14 cellular contexts compared by ENCODE assay signal in genomic region chr17:7555320-7555948, GRCh38. TPM values are rescaled to one million over a fixed set of nuclear protein-coding genes. Genes with fewer than 3 reads are reported as not detected.
DNase-seq lines count a peak whose midpoint lies in the region; ATAC-seq and TF ChIP-seq lines count a peak whose summit lies in the region.
"Had no signal": no experiment of that assay in that cellular context is flagged by ENCODE, and none has a peak within 500 bp of the region (broad histone marks: within the 10 kb centered on the region; RNA-seq: fewer than 3 reads in every experiment).

No MANE protein-coding gene starts in this region.

- peak overlapping the region in 2 of 4 donors; percentile 72 to 73 for H3K4me3 Mint-ChIP-seq in CD4-positive, CD25-positive, alpha-beta regulatory T cell
- H3K4me3 Mint-ChIP-seq in naive thymus-derived CD8-positive, alpha-beta T cell: peak overlapping the region in 3 of 10 donors; percentile 24 to 81 (median 28)
- H3K4me3 Mint-ChIP-seq: activated naive CD4-positive, alpha-beta T cell treated with anti-CD3 and anti-CD28 coated beads for 36 hours had no signal

- in situ Hi-C loops in brain microvascular endothelial cell (cut with HindIII; ENCODE audit: low pct_ligation_motif_present, low sequenced_read_pairs): no loop called here

- H3K9me3 ChIP-seq in CD4-positive, CD25-positive, alpha-beta regulatory T cell (ENCODE audit: control insufficient read depth in 2 of 2, low read length in 2 of 2): no peaks in the 10 kb centered on the region
- H3K9me3 ChIP-seq: Caco-2, esophagus squamous epithelium had no signal

- no peaks in the 10 kb centered on the region for H3K27me3 Mint-ChIP-seq in CD4-positive, CD25-positive, alpha-beta regulatory T cell
- H3K27me3 Mint-ChIP-seq in naive thymus-derived CD8-positive, alpha-beta T cell: no peaks in the 10 kb centered on the region

- H3K36me3 Mint-ChIP-seq in CD4-positive, CD25-positive, alpha-beta regulatory T cell: peaks cover 17% of the 10 kb centered on the region
- peaks cover 0 to 13% (median 0%) of the 10 kb centered on the region in 3 donors for H3K36me3 Mint-ChIP-seq in naive thymus-derived CD8-positive, alpha-beta T cell

- H3K4me1 ChIP-seq in CD4-positive, CD25-positive, alpha-beta regulatory T cell (ENCODE audit: control insufficient read depth, insufficient read depth, low read length, poor library complexity, severe bottlenecking): peaks cover 42% of the 10 kb centered on the region

- H3K4me1 Mint-ChIP-seq in CD4-positive, CD25-positive, alpha-beta regulatory T cell: peaks cover 7 to 71% (median 46%) of the 10 kb centered on the region in 4 donors
- peaks cover 43 to 81% (median 78%) of the 10 kb centered on the region in 4 donors for H3K4me1 Mint-ChIP-seq in naive thymus-derived CD8-positive, alpha-beta T cell

- peak overlapping the region; percentile 84 to 97 (median 92) for H3K27ac Mint-ChIP-seq in CD4-positive, CD25-positive, alpha-beta regulatory T cell
- peak overlapping the region; percentile 70 to 93 (median 88) for H3K27ac Mint-ChIP-seq in naive thymus-derived CD8-positive, alpha-beta T cell
- H3K27ac Mint-ChIP-seq: activated naive CD4-positive, alpha-beta T cell treated with anti-CD3 and anti-CD28 coated beads for 36 hours had no signal

- no peak overlapping the region for H3K4me3 ChIP-seq in CD4-positive, CD25-positive, alpha-beta regulatory T cell (ENCODE audit: low read depth, low read length)
- no peak overlapping the region for H3K4me3 ChIP-seq in H7 (ENCODE audit: insufficient read depth, low read depth, low read length)
- no peak overlapping the region for H3K4me3 ChIP-seq in brain microvascular endothelial cell (ENCODE audit: low read depth, low read length)
- H3K4me3 ChIP-seq: esophagus squamous epithelium had no signal

- H3K27me3 ChIP-seq in CD4-positive, CD25-positive, alpha-beta regulatory T cell (ENCODE audit: control insufficient read depth, insufficient read depth, low read length): no peaks in the 10 kb centered on the region
- no peaks in the 10 kb centered on the region for H3K27me3 ChIP-seq in H7 (ENCODE audit: control insufficient read depth, insufficient read depth, low read length)
- H3K27me3 ChIP-seq in brain microvascular endothelial cell (replicated peaks): no peaks in the 10 kb centered on the region
- H3K27me3 ChIP-seq: esophagus squamous epithelium had no signal

- POLR2A ChIA-PET in naive thymus-derived CD8-positive, alpha-beta T cell (lab: Charles Lee): no interaction called here

- peak; percentile 25 for TF ChIP-seq CTCF in brain microvascular endothelial cell (IDR thresholded peaks at IDR 0.05; ENCODE audit: low read depth, low read length, missing control alignments)

- ATAC-seq in CD4-positive, CD25-positive, alpha-beta regulatory T cell (ENCODE audit: low read depth in 2 of 2): no peak
- no peak for ATAC-seq in naive thymus-derived CD8-positive, alpha-beta T cell
- no peak for ATAC-seq in GM19395 (IDR thresholded peaks at IDR 0.05; ENCODE audit: unreplicated experiment)
- ATAC-seq: right cardiac atrium had no signal

- H3K9me3 Mint-ChIP-seq in CD4-positive, CD25-positive, alpha-beta regulatory T cell: no peaks in the 10 kb centered on the region
- no peaks in the 10 kb centered on the region for H3K9me3 Mint-ChIP-seq in naive thymus-derived CD8-positive, alpha-beta T cell
- H3K9me3 Mint-ChIP-seq: activated naive CD4-positive, alpha-beta T cell treated with anti-CD3 and anti-CD28 coated beads for 36 hours had no signal

- no peak for DNase-seq in CD4-positive, CD25-positive, alpha-beta regulatory T cell
- DNase-seq in H7: peak; percentile 72
- no peak for DNase-seq in brain microvascular endothelial cell
- no peak for DNase-seq in naive thymus-derived CD8-positive, alpha-beta T cell
- DNase-seq in NCI-H526 (lab: John Stamatoyannopoulos, UW): no peak
- DNase-seq in superior temporal gyrus (ENCODE audit: extremely low spot score): no peak
- DNase-seq: activated CD4-positive, alpha-beta T cell treated with anti-CD3 and anti-CD28 coated beads for 48 hours; activated naive CD4-positive, alpha-beta T cell treated with anti-CD3 and anti-CD28 coated beads for 36 hours; Caco-2; esophagus squamous epithelium; NCI-H2081; right cardiac atrium; SW 1271 had no signal

- peaks cover 2% of the 10 kb centered on the region for H3K36me3 ChIP-seq in CD4-positive, CD25-positive, alpha-beta regulatory T cell (ENCODE audit: control insufficient read depth, insufficient read depth, low read length)
- H3K36me3 ChIP-seq in H7 (replicated peaks; ENCODE audit: control insufficient read depth, insufficient read depth, low read length) (no peaks in the 10 kb centered on the region), brain microvascular endothelial cell (replicated peaks) (no peaks in the 10 kb centered on the region)

- H3K27ac ChIP-seq in CD4-positive, CD25-positive, alpha-beta regulatory T cell (ENCODE audit: insufficient read depth, low read length, poor library complexity, severe bottlenecking): no peak overlapping the region
- no peak overlapping the region for H3K27ac ChIP-seq in brain microvascular endothelial cell
- H3K27ac ChIP-seq: esophagus squamous epithelium had no signal

RNA-seq across cellular contexts. Expression of gene TNFSF13, which starts 3.1 kb away (rescaled TPM):
- total RNA-seq in CD4-positive, CD25-positive, alpha-beta regulatory T cell: 1.6 TPM
- polyA plus RNA-seq in CD4-positive, CD25-positive, alpha-beta regulatory T cell: under 1 TPM in 3 of 4 donors, not detected in 1; 0.41 to 0.52 (median 0.44) TPM
- 0.94 and 1.7 TPM in 2 replicates for total RNA-seq in H7 (2014; rRNA removed; shearing (Covaris generic))
- 1 to 10 TPM; 2.9 to 3.0 TPM for total RNA-seq in naive thymus-derived CD8-positive, alpha-beta T cell
- polyA plus RNA-seq in naive thymus-derived CD8-positive, alpha-beta T cell: 1 to 10 TPM; 1.2 to 3.7 (median 2.1) TPM

RNA-seq across cellular contexts. Expression of gene SENP3, which starts 6.3 kb away (rescaled TPM):
- total RNA-seq in CD4-positive, CD25-positive, alpha-beta regulatory T cell: 30.7 TPM
- polyA plus RNA-seq in CD4-positive, CD25-positive, alpha-beta regulatory T cell: 10 to 100 TPM; 10.1 to 16.1 (median 11.8) TPM
- 137 and 203 TPM in 2 replicates for total RNA-seq in H7 (2014; rRNA removed; shearing (Covaris generic))
- total RNA-seq in naive thymus-derived CD8-positive, alpha-beta T cell: 10 to 100 TPM; 48.0 to 56.8 TPM
- polyA plus RNA-seq in naive thymus-derived CD8-positive, alpha-beta T cell: 10 to 100 TPM; 13.8 to 14.1 (median 14.0) TPM

RNA-seq across cellular contexts. Expression of gene TNFSF12, which starts 6.6 kb away (rescaled TPM):
- total RNA-seq in CD4-positive, CD25-positive, alpha-beta regulatory T cell: 46.9 TPM
- polyA plus RNA-seq in CD4-positive, CD25-positive, alpha-beta regulatory T cell: 10 to 100 TPM; 35.5 to 49.6 (median 41.9) TPM
- total RNA-seq in H7 (2014; rRNA removed; shearing (Covaris generic)): 6.2 and 9.6 TPM in 2 replicates
- 10 to 100 TPM; 25.7 to 26.6 TPM for total RNA-seq in naive thymus-derived CD8-positive, alpha-beta T cell
- 10 to 100 TPM; 19.3 to 28.6 (median 25.8) TPM for polyA plus RNA-seq in naive thymus-derived CD8-positive, alpha-beta T cell
- total RNA-seq: Caco-2 had no signal

RNA-seq across cellular contexts. Expression of gene CD68, which starts 24.0 kb away (rescaled TPM):
- 0.25 TPM for total RNA-seq in CD4-positive, CD25-positive, alpha-beta regulatory T cell
- polyA plus RNA-seq in CD4-positive, CD25-positive, alpha-beta regulatory T cell: 1 to 10 TPM in 1 of 4 donors, under 1 TPM in 2, not detected in 1; 0.65 to 1.2 (median 0.89) TPM
- total RNA-seq in H7 (2014; rRNA removed; shearing (Covaris generic)): 0.22 and 0.55 TPM in 2 replicates
- 1 to 10 TPM; 4.4 to 4.6 TPM for total RNA-seq in naive thymus-derived CD8-positive, alpha-beta T cell
- polyA plus RNA-seq in naive thymus-derived CD8-positive, alpha-beta T cell: under 1 TPM; 0.15 to 0.59 (median 0.31) TPM

RNA-seq across cellular contexts. Expression of gene MPDU1, which starts 28.2 kb away (rescaled TPM):
- 40.0 TPM for total RNA-seq in CD4-positive, CD25-positive, alpha-beta regulatory T cell
- polyA plus RNA-seq in CD4-positive, CD25-positive, alpha-beta regulatory T cell: 10 to 100 TPM; 41.0 to 63.7 (median 48.4) TPM
- total RNA-seq in H7 (2014; rRNA removed; shearing (Covaris generic)): 111 and 146 TPM in 2 replicates
- 10 to 100 TPM; 25.6 to 31.8 TPM for total RNA-seq in naive thymus-derived CD8-positive, alpha-beta T cell
- 10 to 100 TPM; 33.9 to 48.9 (median 41.3) TPM for polyA plus RNA-seq in naive thymus-derived CD8-positive, alpha-beta T cell
